ENCODE assay signal across 33 cellular contexts in the genomic region with DNA sequence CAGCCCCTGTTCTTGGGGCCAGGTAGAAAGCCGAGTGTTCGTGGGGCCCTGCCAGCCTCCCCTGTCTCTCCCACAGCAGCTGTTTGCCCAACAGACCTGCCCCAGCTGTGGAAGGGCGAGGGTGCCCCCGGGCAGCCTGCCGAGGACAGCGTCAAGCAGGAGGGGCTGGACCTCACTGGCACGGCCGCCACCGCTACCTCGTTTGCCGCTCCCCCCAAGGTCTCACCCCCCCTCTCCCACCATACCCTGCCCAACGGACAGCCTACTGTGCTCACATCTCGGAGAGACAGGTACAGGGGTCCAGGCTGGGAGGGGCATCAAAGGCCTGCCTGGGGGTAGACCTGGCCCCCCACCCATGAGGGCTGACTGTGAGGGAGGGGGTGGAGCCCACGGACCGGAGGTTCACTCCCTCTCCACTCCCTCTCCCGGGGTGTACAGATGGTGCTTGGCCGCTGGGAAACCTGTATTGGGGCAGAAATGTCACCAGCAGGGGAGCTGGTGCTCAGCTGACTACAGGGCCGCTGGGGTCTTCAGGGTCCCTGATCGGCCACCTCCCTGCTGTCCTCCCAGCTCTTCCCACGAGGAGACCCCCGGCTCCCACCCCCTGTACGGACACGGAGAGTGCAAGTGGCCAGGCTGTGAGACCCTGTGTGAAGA. TPM values are rescaled to one million over a fixed set of nuclear protein-coding genes. Genes with fewer than 3 reads are reported as not detected.
DNase-seq lines count a peak whose midpoint lies in the region; ATAC-seq and TF ChIP-seq lines count a peak whose summit lies in the region.
"Had no signal": no experiment of that assay in that cellular context is flagged by ENCODE, and none has a peak within 500 bp of the region (broad histone marks: within the 10 kb centered on the region; RNA-seq: fewer than 3 reads in every experiment).

No MANE protein-coding gene starts in this region.

- no peak for TF ChIP-seq CTCF in BE2C (IDR thresholded peaks at IDR 0.05; ENCODE audit: low read depth, low read length)
- TF ChIP-seq CTCF in GM12873 (IDR thresholded peaks at IDR 0.05; ENCODE audit: insufficient read depth, low read depth, low read length, missing control alignments), result peak; percentile 11
- TF ChIP-seq CTCF in neural crest cell (conservative IDR thresholded peaks at IDR 0.05), result peak; percentile 31
- no peak for TF ChIP-seq CTCF in Calu3 (IDR thresholded peaks at IDR 0.05; ENCODE audit: unreplicated experiment)
- TF ChIP-seq CTCF in foreskin keratinocyte (conservative IDR thresholded peaks at IDR 0.05), result no peak

- no peak overlapping the region for H3K4me3 Mint-ChIP-seq in neural crest cell
- no peak overlapping the region for H3K4me3 Mint-ChIP-seq in Calu3 (ENCODE audit: low read depth, unreplicated experiment)
- H3K4me3 Mint-ChIP-seq: activated naive CD8-positive, alpha-beta T cell treated with anti-CD3 and anti-CD28 coated beads, Interleukin-2, amount 50 U/mL, for 24 hours; central memory CD8-positive, alpha-beta T cell; dendritic cell treated with granulocyte-macrophage colony-stimulating factor and Interleukin-4, amounts not matched to agents 40 ng/mL and 50 ng/mL, for 4 days; T-helper 1 cell treated with Interleukin-12 subunit alpha and Interleukin-12 subunit beta and Interleukin-4 antibody, amounts not matched to agents 30 μg/mL and 1 μg/mL, for 36 hours had no signal

- H3K36me3 ChIP-seq in BE2C, result peaks cover 3% of the 10 kb centered on the region; the same call in 1 of the 2 replicates
- H3K36me3 ChIP-seq: neutrophil had no signal

- no peaks in the 10 kb centered on the region for H3K9me3 ChIP-seq in BE2C
- H3K9me3 ChIP-seq: BLaER1 treated with 17β-estradiol and CSF1 and Interleukin-3, amounts not matched to agents 10 nM and 100 nM; left ventricle myocardium inferior; neutrophil; prostate gland; sigmoid colon had no signal

- peak overlapping the region; percentile 67 for H3K27ac ChIP-seq in angular gyrus (ENCODE audit: low read depth, low read length)
- H3K27ac ChIP-seq in foreskin keratinocyte, result no peak overlapping the region
- H3K27ac ChIP-seq: BLaER1 treated with 17β-estradiol and CSF1 and Interleukin-3, amounts not matched to agents 10 nM and 100 nM; HL-60; left ventricle myocardium inferior; neutrophil; prostate gland; RWPE1; sigmoid colon had no signal

- no peak overlapping the region for H3K4me3 ChIP-seq in BE2C (ENCODE audit: low read depth, low read length)
- H3K4me3 ChIP-seq: BLaER1 treated with 17β-estradiol and CSF1 and Interleukin-3, amounts not matched to agents 10 nM and 100 nM; left ventricle myocardium inferior; prostate gland; sigmoid colon had no signal

- peaks cover 5% of the 10 kb centered on the region for H3K36me3 Mint-ChIP-seq in neural crest cell (ENCODE audit: low read depth)
- H3K36me3 Mint-ChIP-seq in Calu3 (ENCODE audit: insufficient read depth, unreplicated experiment), result peaks cover 3% of the 10 kb centered on the region

- DNase-seq in BE2C, result peak; percentile 11
- no peak for DNase-seq in neural crest cell (ENCODE audit: low read depth, low spot score)
- no peak for DNase-seq in Calu3
- no peak for DNase-seq in foreskin keratinocyte
- DNase-seq in KG1 (lab: John Stamatoyannopoulos, UW), result no peak
- DNase-seq: activated CD4-positive, alpha-beta T cell treated with anti-CD3 and anti-CD28 coated beads, Interleukin-2, amount 50 U/mL, for 4 hours; activated naive CD4-positive, alpha-beta T cell; activated naive CD8-positive, alpha-beta T cell treated with anti-CD3 and anti-CD28 coated beads, Interleukin-2, amount 50 U/mL, for 24 hours; activated T-cell treated with anti-CD3 and anti-CD28 coated beads, Interleukin-2, amount 50 U/mL, for 48 hours; DMS53; islet precursor cell; Karpas-422; left ventricle myocardium inferior; mesendoderm; NCI-H1436; OCI-M1; sigmoid colon; stimulated activated CD4-positive, alpha-beta T cell treated with anti-CD3 and anti-CD28 coated beads, Interleukin-4, amount 100 ng/mL, for 1 hour had no signal

- CTCF ChIA-PET in Calu3 (lab: Charles Lee), result interaction anchor here (0.6 to 1.4 kb wide), 3 partner anchors 12 to 96 kb away, joined by 3 to 6 read pairs (median 4); no protein-coding TSS in a partner anchor

- H3K4me1 ChIP-seq in BE2C (peaks cover 8% of the 10 kb centered on the region), foreskin keratinocyte (no peaks in the 10 kb centered on the region)
- H3K4me1 ChIP-seq: sigmoid colon had no signal

- ATAC-seq in foreskin keratinocyte, result no peak
- ATAC-seq in GM19324 (IDR thresholded peaks at IDR 0.05; ENCODE audit: low FRiP score, unreplicated experiment), result no peak
- ATAC-seq: activated naive CD8-positive, alpha-beta T cell treated with anti-CD3 and anti-CD28 coated beads, Interleukin-2, amount 50 U/mL, for 24 hours; esophagus mucosa had no signal

- intact Hi-C loops in Calu3 (cut with micrococcal nuclease; ENCODE audit: unreplicated experiment), result no loop called here

- no peaks in the 10 kb centered on the region for H3K27me3 Mint-ChIP-seq in neural crest cell (ENCODE audit: low read depth)
- H3K27me3 Mint-ChIP-seq in Calu3 (ENCODE audit: unreplicated experiment), result no peaks in the 10 kb centered on the region
- H3K27me3 Mint-ChIP-seq: activated naive CD8-positive, alpha-beta T cell treated with anti-CD3 and anti-CD28 coated beads, Interleukin-2, amount 50 U/mL, for 24 hours; central memory CD8-positive, alpha-beta T cell; dendritic cell treated with granulocyte-macrophage colony-stimulating factor and Interleukin-4, amounts not matched to agents 40 ng/mL and 50 ng/mL, for 4 days; type B pancreatic cell had no signal

- no peaks in the 10 kb centered on the region for H3K9me3 Mint-ChIP-seq in neural crest cell
- H3K9me3 Mint-ChIP-seq in Calu3 (ENCODE audit: low read depth, unreplicated experiment), result no peaks in the 10 kb centered on the region
- H3K9me3 Mint-ChIP-seq: activated naive CD8-positive, alpha-beta T cell treated with anti-CD3 and anti-CD28 coated beads, Interleukin-2, amount 50 U/mL, for 24 hours; central memory CD8-positive, alpha-beta T cell; dendritic cell treated with granulocyte-macrophage colony-stimulating factor and Interleukin-4, amounts not matched to agents 40 ng/mL and 50 ng/mL, for 4 days; T-helper 1 cell treated with Interleukin-12 subunit alpha and Interleukin-12 subunit beta and Interleukin-4 antibody, amounts not matched to agents 30 μg/mL and 1 μg/mL, for 36 hours; type B pancreatic cell had no signal

- BruUV-seq in Calu3 (replicated peaks; lab: Mats Ljungman, UMichigan), result no TSS peak

- H3K27ac Mint-ChIP-seq in neural crest cell (ENCODE audit: unreplicated experiment), result no peak overlapping the region
- H3K27ac Mint-ChIP-seq in Calu3 (ENCODE audit: unreplicated experiment), result no peak overlapping the region
- H3K27ac Mint-ChIP-seq: activated naive CD8-positive, alpha-beta T cell treated with anti-CD3 and anti-CD28 coated beads, Interleukin-2, amount 50 U/mL, for 24 hours; dendritic cell treated with granulocyte-macrophage colony-stimulating factor and Interleukin-4, amounts not matched to agents 40 ng/mL and 50 ng/mL, for 4 days; T-helper 1 cell treated with Interleukin-12 subunit alpha and Interleukin-12 subunit beta and Interleukin-4 antibody, amounts not matched to agents 30 μg/mL and 1 μg/mL, for 36 hours had no signal

- H3K27me3 ChIP-seq in BE2C (no peaks in the 10 kb centered on the region), foreskin keratinocyte (no peaks in the 10 kb centered on the region)
- H3K27me3 ChIP-seq: BLaER1 treated with 17β-estradiol and CSF1 and Interleukin-3, amounts not matched to agents 10 nM and 100 nM; neutrophil; sigmoid colon had no signal

- H3K4me1 Mint-ChIP-seq in neural crest cell (peaks cover 39% of the 10 kb centered on the region), Calu3 (ENCODE audit: low read depth, unreplicated experiment) (no peaks in the 10 kb centered on the region)
- H3K4me1 Mint-ChIP-seq: activated naive CD8-positive, alpha-beta T cell treated with anti-CD3 and anti-CD28 coated beads, Interleukin-2, amount 50 U/mL, for 24 hours had no signal

RNA-seq across cellular contexts. Expression of a gene that starts 41.2 kb away (rescaled TPM):
- 42.7 TPM for polyA plus RNA-seq in BE2C (2012; ENCODE audit: insufficient read depth, insufficient read length, low read depth)
- 57.9 and 62.4 TPM in 2 replicates for total RNA-seq in neural crest cell
- total RNA-seq in Calu3 (2022), result 47.8 and 50.9 TPM in 2 replicates
- 8.2 and 8.8 TPM in 2 replicates for total RNA-seq in foreskin keratinocyte
- 12.2 and 12.5 TPM in 2 replicates for polyA plus RNA-seq in foreskin keratinocyte

RNA-seq across cellular contexts. Expression of a gene that starts 50.9 kb away (rescaled TPM):
- polyA plus RNA-seq in BE2C (2012; ENCODE audit: insufficient read depth, insufficient read length, low read depth), result 3.7 TPM
- total RNA-seq in neural crest cell (64.2 and 65.8 TPM in 2 replicates), Calu3 (2022) (19.7 and 23.9 TPM in 2 replicates), foreskin keratinocyte (150 and 170 TPM in 2 replicates)
- polyA plus RNA-seq in foreskin keratinocyte, result 172 and 181 TPM in 2 replicates
- total RNA-seq: fibroblast of villous mesenchyme, G401 had no signal

Comparison
In these comparisons a context has a peak if more than half of its experiments do, and no peak if none do; other contexts are left out.
1. CTCF ChIP-seq: peak in GM12873 (single experiment) and neural crest cell (single experiment); none in BE2C (single experiment), Calu3 (single experiment) and foreskin keratinocyte (single experiment).